Comparison of ENCODE assay signal across 8 cellular contexts in genomic region chr12:103930787-103931536, GRCh38. TPM values are rescaled to one million over a fixed set of nuclear protein-coding genes. Genes with fewer than 3 reads are reported as not detected.
DNase-seq lines count a peak whose midpoint lies in the region; ATAC-seq and TF ChIP-seq lines count a peak whose summit lies in the region.

No MANE protein-coding gene starts in this region.

- H2AFZ ChIP-seq in Karpas-422 (ENCODE audit: low read length), result no peak overlapping the region

- peaks cover 44% of the 10 kb centered on the region for H4K20me1 ChIP-seq in Karpas-422 (ENCODE audit: insufficient read depth, low read depth, low read length)

- peaks cover 3% of the 10 kb centered on the region; the same call in 1 of the 2 replicates for H3K36me3 ChIP-seq in Caco-2 (ENCODE audit: control insufficient read depth, insufficient read depth, low read length)
- peaks cover 46% of the 10 kb centered on the region for H3K36me3 ChIP-seq in Karpas-422 (ENCODE audit: insufficient read depth, low read length)
- peaks cover 35% of the 10 kb centered on the region for H3K36me3 ChIP-seq in upper lobe of right lung

- POLR2A ChIA-PET in Caco-2 (lab: Charles Lee), result interaction anchor here (0.6 to 1.2 kb wide), 2 partner anchors 21 to 35 kb away, joined by 3 read pairs; partner anchors contain the start of gene TDG

- no peak for ATAC-seq in natural killer cell
- ATAC-seq in upper lobe of right lung, result peak; percentile 0

- H3K9me3 Mint-ChIP-seq in Caco-2 (ENCODE audit: unreplicated experiment) (no peaks in the 10 kb centered on the region), natural killer cell (no peaks in the 10 kb centered on the region)
- H3K9me3 Mint-ChIP-seq in activated T-cell treated with anti-CD3 and anti-CD28 coated beads, Interleukin-2, amount 50 U/mL, for 24 hours, result no peaks in the 10 kb centered on the region

- TF ChIP-seq CTCF in Caco-2 (IDR thresholded peaks at IDR 0.05; ENCODE audit: insufficient read depth in 1 of 2, low read depth in 1 of 2, low read length in 1 of 2, severe bottlenecking in 1 of 2, unreplicated experiment in 1 of 2) (no peak), fibroblast of the aortic adventitia (IDR thresholded peaks at IDR 0.05; ENCODE audit: insufficient read depth, low read length) (no peak), natural killer cell (IDR thresholded peaks at IDR 0.05) (no peak), upper lobe of right lung (IDR thresholded peaks at IDR 0.05) (no peak)

- H3K9me3 ChIP-seq in Caco-2 (no peaks in the 10 kb centered on the region), Karpas-422 (ENCODE audit: low read length) (no peaks in the 10 kb centered on the region), upper lobe of right lung (no peaks in the 10 kb centered on the region)

- H3K27ac Mint-ChIP-seq in Caco-2 (ENCODE audit: unreplicated experiment) (peak overlapping the region; percentile 98), natural killer cell (peak overlapping the region; percentile 100)
- H3K27ac Mint-ChIP-seq in activated T-cell treated with anti-CD3 and anti-CD28 coated beads, Interleukin-2, amount 50 U/mL, for 24 hours, result peak overlapping the region; percentile 99

- peaks cover 9% of the 10 kb centered on the region; the same call in 1 of the 2 replicates for H3K4me1 ChIP-seq in Caco-2
- peaks cover 60% of the 10 kb centered on the region for H3K4me1 ChIP-seq in Karpas-422 (ENCODE audit: low read length)
- peaks cover 37% of the 10 kb centered on the region for H3K4me1 ChIP-seq in upper lobe of right lung

- H3K4me1 Mint-ChIP-seq in Caco-2 (ENCODE audit: low read depth, unreplicated experiment) (peaks cover 23% of the 10 kb centered on the region), natural killer cell (peaks cover 56 to 66% of the 10 kb centered on the region in 2 donors)
- peaks cover 65% of the 10 kb centered on the region for H3K4me1 Mint-ChIP-seq in activated T-cell treated with anti-CD3 and anti-CD28 coated beads, Interleukin-2, amount 50 U/mL, for 24 hours (ENCODE audit: low read depth)

- peak overlapping the region; percentile 90 for H3K4me3 ChIP-seq in Caco-2 (ENCODE audit: low read depth, low read length)
- H3K4me3 ChIP-seq in Karpas-422 (ENCODE audit: low read length), result peak overlapping the region; percentile 77
- H3K4me3 ChIP-seq in fibroblast of the aortic adventitia (ENCODE audit: low read depth, low read length), result peak overlapping the region; percentile 91
- H3K4me3 ChIP-seq in upper lobe of right lung, result peak overlapping the region; percentile 86

- no peaks in the 10 kb centered on the region for H3K9me2 ChIP-seq in Karpas-422 (replicated peaks; ENCODE audit: insufficient read depth, low read length)

- DNase-seq in Caco-2, result peak in 1 of 2 experiments; percentile 21
- peak; percentile 81 for DNase-seq in Karpas-422
- peak; percentile 62 for DNase-seq in activated T-cell treated with anti-CD3 and anti-CD28 coated beads, Interleukin-2, amount 50 U/mL, for 24 hours
- peak; percentile 51 for DNase-seq in fibroblast of the aortic adventitia (ENCODE audit: low read depth)
- DNase-seq in natural killer cell, result peak; percentile 29
- DNase-seq in upper lobe of right lung, result peak; percentile 69
- no peak for DNase-seq in NCI-H2196 (lab: John Stamatoyannopoulos, UW; ENCODE audit: unreplicated experiment)
- no peak for DNase-seq in cortex of kidney (lab: John Stamatoyannopoulos, UW)

- H3K36me3 Mint-ChIP-seq in Caco-2 (ENCODE audit: insufficient read depth, unreplicated experiment) (peaks cover 67% of the 10 kb centered on the region), natural killer cell (peaks cover 6% of the 10 kb centered on the region)
- H3K36me3 Mint-ChIP-seq in activated T-cell treated with anti-CD3 and anti-CD28 coated beads, Interleukin-2, amount 50 U/mL, for 24 hours (ENCODE audit: low read depth), result peaks cover 66% of the 10 kb centered on the region

- H3K9ac ChIP-seq in Karpas-422 (ENCODE audit: low read length), result peak overlapping the region; percentile 97

- H3K27ac ChIP-seq in Karpas-422 (ENCODE audit: low read length) (peak overlapping the region; percentile 79), upper lobe of right lung (peak overlapping the region; percentile 88)

- H3K27me3 Mint-ChIP-seq in Caco-2 (ENCODE audit: insufficient read depth, unreplicated experiment), result no peaks in the 10 kb centered on the region
- H3K27me3 Mint-ChIP-seq in activated T-cell treated with anti-CD3 and anti-CD28 coated beads, Interleukin-2, amount 50 U/mL, for 24 hours, result peaks cover 3% of the 10 kb centered on the region
- H3K27me3 Mint-ChIP-seq in natural killer cell (ENCODE audit: low read depth in 2 of 2), result peaks cover 0 to 3% of the 10 kb centered on the region in 2 donors

- H3K79me2 ChIP-seq in Karpas-422 (ENCODE audit: low read length), result peaks cover 54% of the 10 kb centered on the region

- H3K4me2 ChIP-seq in Karpas-422 (ENCODE audit: low read depth, low read length, poor library complexity, severe bottlenecking), result peak overlapping the region; percentile 88

- no TSS peak for BruUV-seq in Caco-2 (replicated peaks; lab: Mats Ljungman, UMichigan)

- CTCF ChIA-PET in Caco-2 (lab: Charles Lee), result interaction anchor here (1.7 kb wide), 1 partner anchor 159 kb away, joined by 5 read pairs; no protein-coding TSS in a partner anchor

- intact Hi-C loops in Caco-2 (cut with micrococcal nuclease; ENCODE audit: unreplicated experiment), result loop anchor here (1.0 to 2.0 kb wide), 4 partner anchors 26 to 91 kb away; partner anchors contain the start of gene TDG
- intact Hi-C loops in natural killer cell (cut with micrococcal nuclease), result loop anchor here (1.0 to 2.0 kb wide), 4 partner anchors 26 to 356 kb away; partner anchors contain the start of genes NFYB and TDG
- intact Hi-C loops in upper lobe of right lung (cut with DNase I), result no loop called here

- H3K4me3 Mint-ChIP-seq in Caco-2 (ENCODE audit: unreplicated experiment), result peak overlapping the region; percentile 93
- peak overlapping the region; percentile 87 for H3K4me3 Mint-ChIP-seq in activated T-cell treated with anti-CD3 and anti-CD28 coated beads, Interleukin-2, amount 50 U/mL, for 24 hours
- H3K4me3 Mint-ChIP-seq in natural killer cell, result peak overlapping the region; percentile 98

- H3K27me3 ChIP-seq in Caco-2 (replicated peaks; ENCODE audit: control insufficient read depth, insufficient read depth, low read length), result no peaks in the 10 kb centered on the region
- H3K27me3 ChIP-seq in Karpas-422 (ENCODE audit: low read length), result no peaks in the 10 kb centered on the region
- no peaks in the 10 kb centered on the region for H3K27me3 ChIP-seq in upper lobe of right lung

RNA-seq across cellular contexts. Expression of gene HSP90B1, which starts 0.8 kb away (rescaled TPM):
- total RNA-seq in Caco-2 (2022), result 845 and 857 TPM in 2 replicates
- 327 and 334 TPM in 2 replicates for total RNA-seq in Karpas-422 (2014; rRNA removed; shearing (Covaris generic); ENCODE audit: low replicate concordance)
- 438 and 657 TPM in 2 replicates for total RNA-seq in fibroblast of the aortic adventitia (ENCODE audit: low replicate concordance)
- total RNA-seq in natural killer cell, result 100 to 1,000 TPM; 282 to 390 (median 389) TPM
- 676 TPM for total RNA-seq in upper lobe of right lung

RNA-seq across cellular contexts. Expression of gene TDG, which starts 34.7 kb away (rescaled TPM):
- 28.4 and 29.5 TPM in 2 replicates for total RNA-seq in Caco-2 (2022)
- 28.0 and 38.9 TPM in 2 replicates for total RNA-seq in Karpas-422 (2014; rRNA removed; shearing (Covaris generic); ENCODE audit: low replicate concordance)
- total RNA-seq in fibroblast of the aortic adventitia (ENCODE audit: low replicate concordance), result 16.5 and 20.3 TPM in 2 replicates
- 10 to 100 TPM; 28.2 to 28.7 (median 28.7) TPM for total RNA-seq in natural killer cell
- total RNA-seq in upper lobe of right lung, result 18.1 TPM

Comparison
In these comparisons a context has a peak if more than half of its experiments do, and no peak if none do; other contexts are left out.
1. DNase-seq: peak in Karpas-422 (single experiment), activated T-cell treated with anti-CD3 and anti-CD28 coated beads, Interleukin-2, amount 50 U/mL, for 24 hours (single experiment), fibroblast of the aortic adventitia (single experiment), natural killer cell (single experiment) and upper lobe of right lung (single experiment); none in NCI-H2196 (single experiment) and cortex of kidney (single experiment).
2. Peak in every context shown above with its lines, with median percentiles within 50 percentile points of each other: H3K4me3 ChIP-seq, H3K27ac Mint-ChIP-seq and H3K4me3 Mint-ChIP-seq.